13 cellular contexts compared by ENCODE assay signal in the genomic region with DNA sequence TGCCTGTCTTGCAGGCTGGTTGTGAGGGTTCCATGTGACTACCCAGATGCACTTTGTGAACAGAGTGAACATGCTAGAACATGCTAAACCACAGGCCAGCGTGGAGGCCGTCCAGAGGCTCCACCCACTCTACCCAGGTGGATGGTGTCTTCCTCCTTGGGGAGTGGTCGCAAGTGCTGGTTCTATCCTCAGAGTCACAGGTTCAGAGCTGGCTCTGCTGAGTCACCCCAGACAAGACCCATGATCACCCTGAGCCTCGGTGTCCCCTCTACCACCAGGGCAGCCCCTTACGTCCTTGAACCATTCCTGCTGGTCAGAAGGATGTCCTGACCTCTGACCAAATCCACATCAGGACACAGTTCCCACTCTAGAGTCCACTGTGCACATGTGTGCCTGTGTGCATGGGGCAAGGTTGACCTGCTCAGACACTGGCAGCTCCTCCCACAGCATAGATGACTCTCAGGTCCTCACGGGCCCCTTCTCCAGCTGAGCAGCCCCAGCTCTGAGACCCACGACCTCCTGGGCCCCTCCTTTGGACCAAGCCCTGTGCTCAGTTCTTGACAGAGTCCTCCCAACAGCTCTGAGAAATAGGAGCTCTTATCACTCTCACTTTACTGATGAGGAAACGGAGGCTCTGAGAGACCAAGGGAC.
"Had no signal": no experiment of that assay in that cellular context is flagged by ENCODE, and none has a peak within 500 bp of the region (broad histone marks: within the 10 kb centered on the region; RNA-seq: fewer than 3 reads in every experiment).

No MANE protein-coding gene starts in this region.

- H3K4me1 ChIP-seq: pancreas had no signal

- H3K27me3 Mint-ChIP-seq: activated naive CD8-positive, alpha-beta T cell had no signal

- H3K27me3 ChIP-seq: neutrophil, pancreas had no signal

- H3K4me1 Mint-ChIP-seq: immature natural killer cell; natural killer cell; stimulated activated memory B cell treated with anti-CD40 and anti-IgM and Interleukin-4, amounts not matched to agents 10 μg/mL and 1 μg/mL and 100 μg/mL, for 72 hours had no signal

- H3K4me3 Mint-ChIP-seq: activated naive CD8-positive, alpha-beta T cell; immature natural killer cell; natural killer cell; stimulated activated memory B cell treated with anti-CD40 and anti-IgM and Interleukin-4, amounts not matched to agents 10 μg/mL and 1 μg/mL and 100 μg/mL, for 72 hours had no signal

- H3K36me3 Mint-ChIP-seq: activated naive CD8-positive, alpha-beta T cell; immature natural killer cell; natural killer cell; stimulated activated memory B cell treated with anti-CD40 and anti-IgM and Interleukin-4, amounts not matched to agents 10 μg/mL and 1 μg/mL and 100 μg/mL, for 72 hours had no signal

- H3K9me3 Mint-ChIP-seq: immature natural killer cell; natural killer cell; stimulated activated memory B cell treated with anti-CD40 and anti-IgM and Interleukin-4, amounts not matched to agents 10 μg/mL and 1 μg/mL and 100 μg/mL, for 72 hours had no signal

- ATAC-seq: natural killer cell; pancreas; sciatic nerve; stimulated activated memory B cell treated with anti-CD40 and anti-IgM and Interleukin-4, amounts not matched to agents 10 μg/mL and 1 μg/mL and 100 μg/mL, for 72 hours had no signal

- H3K27ac Mint-ChIP-seq: activated naive CD8-positive, alpha-beta T cell; immature natural killer cell; natural killer cell; stimulated activated memory B cell treated with anti-CD40 and anti-IgM and Interleukin-4, amounts not matched to agents 10 μg/mL and 1 μg/mL and 100 μg/mL, for 72 hours had no signal

- H3K4me3 ChIP-seq: dorsolateral prefrontal cortex, pancreas had no signal

- H3K36me3 ChIP-seq: neutrophil, pancreas had no signal

- DNase-seq: activated CD4-positive, CD25-positive, alpha-beta regulatory T cell treated with anti-CD3 and anti-CD28 coated beads, Interleukin-2, amount 50 U/mL, for 72 hours; activated gamma-delta T cell treated with Interleukin-2 at 50 U/mL for 16 hours; caudate nucleus; dorsolateral prefrontal cortex; erythroblast; immature natural killer cell; natural killer cell; pancreas; stimulated activated CD4-positive, alpha-beta T cell treated with anti-CD3 and anti-CD28 coated beads, Interleukin-4, amount 100 ng/mL, for 4 hours had no signal

- H3K9me3 ChIP-seq: neutrophil, pancreas had no signal

- H3K27ac ChIP-seq: dorsolateral prefrontal cortex, neutrophil, pancreas had no signal

- FAIRE-seq: pancreas had no signal
